35 cellular contexts compared by ENCODE assay signal in genomic region chr3:87801409-87801808, GRCh38. TPM values are rescaled to one million over a fixed set of nuclear protein-coding genes. Genes with fewer than 3 reads are reported as not detected.
"Had no signal": no experiment of that assay in that cellular context is flagged by ENCODE, and none has a peak within 500 bp of the region (broad histone marks: within the 10 kb centered on the region; RNA-seq: fewer than 3 reads in every experiment).

No MANE protein-coding gene starts in this region.

- DNase-seq: activated CD4-positive, alpha-beta T cell treated with anti-CD3 and anti-CD28 coated beads, Interleukin-2, amount 10 ng/mL, durations not matched to agents 24 days and 14 days; activated CD4-positive, alpha-beta T cell treated with anti-CD3 and anti-CD28 coated beads, Interleukin-2, amount 50 U/mL, for 4 hours; activated CD8-positive, alpha-beta T cell treated with anti-CD3 and anti-CD28 coated beads for 36 hours; activated gamma-delta T cell treated with Interleukin-2 at 50 U/mL for 16 hours; activated naive CD4-positive, alpha-beta T cell treated with anti-CD3 and anti-CD28 coated beads for 36 hours; activated naive CD8-positive, alpha-beta T cell treated with anti-CD3 and anti-CD28 coated beads, Interleukin-2, amount 50 U/mL, for 24 hours; activated T-cell treated with anti-CD3 and anti-CD28 coated beads, Interleukin-2, amount 50 U/mL, for 24 hours; anterior cingulate cortex; caudate nucleus; cerebellar nuclear complex; MM.1S; MV-4-11; NCI-H1092; NCI-H1436 treated with DMSO at 0.1 percent for 48 hours; NCI-H1694 treated with DMSO at 0.1 percent for 48 hours; NCI-H2029 treated with DMSO at 0.1 percent for 48 hours; NCI-H2107; NCI-H2171; NCI-H510A; NCI-H526; NCI-H748 treated with DMSO at 0.1 percent for 48 hours; NK-92 treated with Interleukin-12 subunit alpha and Interleukin-12 subunit beta, amount 100 ng/mL, for 24 hours; PC-3; SIG-M5; SW 1271; T-helper 1 cell; T-helper 2 cell; T-helper 9 cell; WERI-Rb-1 had no signal

- FAIRE-seq: bronchial epithelial cell, RCC 7860 had no signal

- H3K27ac ChIP-seq: KMS-11, RWPE1, WERI-Rb-1 had no signal

- H3K9ac ChIP-seq: KMS-11 had no signal

- H3K4me2 ChIP-seq: KMS-11 had no signal

- ATAC-seq: activated CD8-positive, alpha-beta T cell treated with anti-CD3 and anti-CD28 coated beads for 36 hours; activated naive CD8-positive, alpha-beta T cell treated with anti-CD3 and anti-CD28 coated beads, Interleukin-2, amount 50 U/mL, for 24 hours; PC-3; Right ventricle myocardium inferior had no signal

- H3K36me3 ChIP-seq: WERI-Rb-1 had no signal

RNA-seq across cellular contexts. Expression of gene HTR1F, which starts 8.9 kb away (rescaled TPM):
- total RNA-seq: activated CD4-positive, alpha-beta T cell treated with anti-CD3 and anti-CD28 coated beads, Interleukin-2, amount 10 ng/mL, durations not matched to agents 24 days and 14 days; activated CD8-positive, alpha-beta T cell treated with anti-CD3 and anti-CD28 coated beads for 36 hours; activated naive CD4-positive, alpha-beta T cell treated with anti-CD3 and anti-CD28 coated beads for 36 hours; bronchial epithelial cell; PC-3; SK-MEL-5 had no signal
